Comparison of ENCODE assay signal across 26 cellular contexts in genomic region chr6:7229376-7230326, GRCh38.
DNase-seq lines count a peak whose midpoint lies in the region; ATAC-seq, FAIRE-seq and TF ChIP-seq lines count a peak whose summit lies in the region.
"Had no signal": no experiment of that assay in that cellular context is flagged by ENCODE, and none has a peak within 500 bp of the region (broad histone marks: within the 10 kb centered on the region; RNA-seq: fewer than 3 reads in every experiment).

No MANE protein-coding gene starts in this region.

- no peak for FAIRE-seq in GM12878 (lab: Jason Lieb, UNC)
- FAIRE-seq: GM19239 had no signal

- H3K27me3 ChIP-seq in H7 (ENCODE audit: control insufficient read depth, insufficient read depth, low read length): no peaks in the 10 kb centered on the region
- no peaks in the 10 kb centered on the region for H3K27me3 ChIP-seq in GM12878 (replicated peaks in 1 of 2; ENCODE audit: control insufficient read depth in 2 of 2, insufficient read depth in 2 of 2, low read length in 1 of 2)
- H3K27me3 ChIP-seq: BLaER1 had no signal

- peaks cover 6% of the 10 kb centered on the region for H3K36me3 ChIP-seq in H7 (replicated peaks; ENCODE audit: control insufficient read depth, insufficient read depth, low read length)
- peaks cover 38 to 40% of the 10 kb centered on the region in 2 experiments for H3K36me3 ChIP-seq in GM12878 (ENCODE audit: control insufficient read depth in 2 of 2, insufficient read depth in 2 of 2, low read length in 1 of 2)

- peak overlapping the region; percentile 45 for H3K27ac Mint-ChIP-seq in memory B cell
- H3K27ac Mint-ChIP-seq: CD4-positive, alpha-beta memory T cell had no signal

- no peak for TF ChIP-seq CTCF in GM12878 (IDR thresholded peaks at IDR 0.05 in 2 of 3, conservative IDR thresholded peaks at IDR 0.05 in 1 of 3; ENCODE audit: control insufficient read depth in 2 of 3, extremely low read depth in 1 of 3, insufficient read depth in 1 of 3, low read depth in 3 of 3, low read length in 3 of 3)

- BruUV-seq in GM12878 (replicated peaks; lab: Mats Ljungman, UMichigan): no TSS peak

- no peak for TF ChIP-seq EP300 in GM12878 (IDR thresholded peaks at IDR 0.05; ENCODE audit: borderline replicate concordance in 1 of 2, control insufficient read depth in 1 of 2, low read depth in 2 of 2, low read length in 2 of 2)

- DNase-seq in H7 (peak; percentile 38), GM12878 (ENCODE audit: low read depth, low spot score) (no peak), memory B cell (ENCODE audit: low spot score in 2 of 2) (no peak), sciatic nerve (ENCODE audit: low spot score) (no peak), cerebellar nuclear complex (lab: John Stamatoyannopoulos, UW) (no peak), DMS114 treated with DMSO at 0.1 percent for 48 hours (lab: John Stamatoyannopoulos, UW; ENCODE audit: unreplicated experiment) (no peak), KG1 (lab: John Stamatoyannopoulos, UW) (no peak)
- DNase-seq: Calu3; CD4-positive, alpha-beta memory T cell; DMS53; GDM1; H9; NCI-H1105; NCI-H146; NCI-H2029 treated with DMSO at 0.1 percent for 48 hours; NCI-H226; NCI-H510A treated with DMSO at 0.1 percent for 48 hours; NCI-H748 treated with DMSO at 0.1 percent for 48 hours; NK-92 treated with Interleukin-12 subunit alpha and Interleukin-12 subunit beta, amount 100 ng/mL, for 24 hours; SIG-M5; SK-N-SH had no signal

- in situ Hi-C loops in GM12878 (cut with MboI): no loop called here

- no peak overlapping the region for H3K27ac ChIP-seq in GM12878 (ENCODE audit: control insufficient read depth, insufficient read depth)
- H3K27ac ChIP-seq: BLaER1, HL-60 had no signal

- H3K9ac ChIP-seq in GM12878 (ENCODE audit: control insufficient read depth, insufficient read depth, low read length): no peak overlapping the region
- H3K9ac ChIP-seq: BLaER1, SK-N-SH had no signal

- SMC1A ChIA-PET in GM12878 (lab: Charles Lee; ENCODE audit: uncharacterized antibody, unreplicated experiment): no interaction called here

- H3K9me3 ChIP-seq in GM12878 (replicated peaks; ENCODE audit: control insufficient read depth, insufficient read depth, low read length): no peaks in the 10 kb centered on the region; the same call in 2 of the 3 replicates
- H3K9me3 ChIP-seq: BLaER1, SK-N-SH had no signal

- H3K4me1 ChIP-seq in GM12878 (ENCODE audit: control insufficient read depth, insufficient read depth, low read length): peaks cover 17% of the 10 kb centered on the region

- no peak overlapping the region for H2AFZ ChIP-seq in GM12878 (ENCODE audit: control insufficient read depth, low read depth, low read length)

- intact Hi-C loops in GM12878 (cut with micrococcal nuclease; ENCODE audit: unreplicated experiment): no loop called here
- intact Hi-C loops in sciatic nerve (cut with DNase I): loop anchor here (10.0 kb wide), 1 partner anchor 75 kb away; no protein-coding TSS in a partner anchor

- no peak overlapping the region for H3K4me3 ChIP-seq in H7 (ENCODE audit: insufficient read depth, low read depth, low read length)
- H3K4me3 ChIP-seq in GM12878: no peak overlapping the region
- H3K4me3 ChIP-seq: BLaER1 had no signal

- H3K4me3 Mint-ChIP-seq in memory B cell: no peak overlapping the region
- H3K4me3 Mint-ChIP-seq: CD4-positive, alpha-beta memory T cell; H9 had no signal

- no peaks in the 10 kb centered on the region for H4K20me1 ChIP-seq in GM12878 (ENCODE audit: control insufficient read depth, insufficient read depth)

- peaks cover 11% of the 10 kb centered on the region for H3K4me1 Mint-ChIP-seq in memory B cell

- 98% methylated on average over 57 of the region's 62 CpGs for WGBS in GM12878 (ENCODE audit: insufficient coverage, insufficient replicate concordance, low lambda C conversion rate, missing lambda C conversion rate)

- ATAC-seq in GM12878 (no peak), memory B cell (ENCODE audit: low read depth) (no peak), sciatic nerve (peak; percentile 33), GM21360 (IDR thresholded peaks at IDR 0.05; ENCODE audit: unreplicated experiment) (no peak)
- ATAC-seq: Panc1 had no signal

- peaks cover 42% of the 10 kb centered on the region for H3K36me3 Mint-ChIP-seq in memory B cell

- no peak for TF ChIP-seq RAD21 in GM12878 (IDR thresholded peaks at IDR 0.05; ENCODE audit: insufficient read depth, low read depth, low read length)

- TF ChIP-seq POLR2A in GM12878 (IDR thresholded peaks at IDR 0.05; ENCODE audit: low read depth, low read length): peak; percentile 15; the same call in 1 of the 2 replicates

- no peak overlapping the region for H3K4me2 ChIP-seq in GM12878 (ENCODE audit: control insufficient read depth, insufficient read depth)
- H3K4me2 ChIP-seq: BLaER1, SK-N-SH had no signal

- no peaks in the 10 kb centered on the region for H3K27me3 Mint-ChIP-seq in memory B cell
- H3K27me3 Mint-ChIP-seq: CD4-positive, alpha-beta memory T cell had no signal

- CTCF ChIA-PET in GM12878 (lab: Yijun Ruan, JAX): no interaction called here

- no peaks in the 10 kb centered on the region for H3K9me3 Mint-ChIP-seq in memory B cell
- H3K9me3 Mint-ChIP-seq: CD4-positive, alpha-beta memory T cell; H9 had no signal

- H3K79me2 ChIP-seq in GM12878 (ENCODE audit: control insufficient read depth, insufficient read depth, low read length): peaks cover 13% of the 10 kb centered on the region

- RAD21 ChIA-PET in GM12878 (lab: Charles Lee; ENCODE audit: unreplicated experiment): no interaction called here

- POLR2A ChIA-PET in GM12878 (lab: Charles Lee): no interaction called here

TF ChIP-seq in GM12878, 131 proteins besides CTCF, POLR2A, EP300 and RAD21:
- no peak for TF ChIP-seq PKNOX1 (IDR thresholded peaks at IDR 0.05)
- TF ChIP-seq ATF2 (IDR thresholded peaks at IDR 0.05; ENCODE audit: low read length): no peak
- no peak for TF ChIP-seq RAD51 (IDR thresholded peaks at IDR 0.05)
- no peak for TF ChIP-seq WRNIP1 (IDR thresholded peaks at IDR 0.05; ENCODE audit: borderline replicate concordance, low read depth, low read length)
- TF ChIP-seq BCL11A (IDR thresholded peaks at IDR 0.05; ENCODE audit: low read depth, low read length): no peak
- TF ChIP-seq ZSCAN29 (IDR thresholded peaks at IDR 0.05): no peak
- TF ChIP-seq CREB1 (IDR thresholded peaks at IDR 0.05; ENCODE audit: low read depth): no peak
- no peak for TF ChIP-seq SMAD1 (IDR thresholded peaks at IDR 0.05; ENCODE audit: low read depth, partially characterized antibody)
- no peak for TF ChIP-seq ZNF217 (IDR thresholded peaks at IDR 0.05)
- TF ChIP-seq HCFC1 (IDR thresholded peaks at IDR 0.05; ENCODE audit: low read length): no peak
- no peak for TF ChIP-seq RELB (IDR thresholded peaks at IDR 0.05; ENCODE audit: low read depth)
- no peak for TF ChIP-seq PML (IDR thresholded peaks at IDR 0.05; ENCODE audit: low read length)
- TF ChIP-seq SMAD5 (IDR thresholded peaks at IDR 0.05; ENCODE audit: low read depth): no peak
- no peak for TF ChIP-seq STAT3 (IDR thresholded peaks at IDR 0.05; ENCODE audit: low read depth, low read length)
- no peak for TF ChIP-seq MTA3 (IDR thresholded peaks at IDR 0.05; ENCODE audit: borderline replicate concordance, low read length)
TF ChIP-seq in GM12878: peak in this region for 0.
